10 cellular contexts compared by ENCODE assay signal in the genomic region with DNA sequence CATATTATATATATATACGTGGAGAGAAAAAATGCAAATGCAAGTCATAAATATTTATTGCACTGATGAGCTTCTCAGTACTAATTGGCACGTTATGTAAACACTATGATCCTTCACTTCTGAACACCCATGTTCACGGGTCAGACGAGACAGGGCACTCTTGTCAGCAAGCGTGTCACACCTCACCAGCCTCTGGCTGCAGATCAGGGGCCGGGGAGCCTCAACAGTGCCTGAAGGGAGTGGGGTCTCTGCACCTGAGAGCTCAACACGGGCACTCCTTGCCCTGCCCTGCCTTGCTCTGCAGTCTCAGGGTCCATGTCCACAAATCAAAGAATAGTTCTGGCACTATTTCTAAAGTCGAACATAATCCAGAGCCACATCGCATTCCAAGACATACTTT. TPM values are rescaled to one million over a fixed set of nuclear protein-coding genes. Genes with fewer than 3 reads are reported as not detected.
DNase-seq lines count a peak whose midpoint lies in the region; ATAC-seq, FAIRE-seq and TF ChIP-seq lines count a peak whose summit lies in the region.
"Had no signal": no experiment of that assay in that cellular context is flagged by ENCODE, and none has a peak within 500 bp of the region (broad histone marks: within the 10 kb centered on the region; RNA-seq: fewer than 3 reads in every experiment).

No MANE protein-coding gene starts in this region.

- CTCF ChIA-PET in activated B cell treated with CpG ODN at 0.5 μM for 24 hours (lab: Charles Lee) = no interaction called here

- no peaks in the 10 kb centered on the region for H3K9me3 ChIP-seq in lower lobe of right lung
- H3K9me3 ChIP-seq: testis had no signal

- TF ChIP-seq CTCF in activated B cell treated with CpG ODN at 0.5 μM for 24 hours (IDR thresholded peaks at IDR 0.05) (no peak), lower lobe of right lung (IDR thresholded peaks at IDR 0.05) (no peak)

- peak overlapping the region; percentile 44 for H3K27ac ChIP-seq in lower lobe of right lung
- H3K27ac ChIP-seq: foreskin keratinocyte, testis had no signal

- H3K4me3 ChIP-seq in lower lobe of right lung = peak overlapping the region; percentile 66

- peaks cover 47% of the 10 kb centered on the region for H3K27me3 Mint-ChIP-seq in activated B cell treated with CpG ODN at 0.5 μM for 24 hours

- H3K4me1 Mint-ChIP-seq in activated B cell treated with CpG ODN at 0.5 μM for 24 hours = peaks cover 28% of the 10 kb centered on the region

- H3K4me3 Mint-ChIP-seq in activated B cell treated with CpG ODN at 0.5 μM for 24 hours = peak overlapping the region; percentile 78

- TF ChIP-seq POLR2A in GM12892 (IDR thresholded peaks at IDR 0.05; ENCODE audit: low read depth, low read length) = no peak

- H3K9me3 Mint-ChIP-seq in activated B cell treated with CpG ODN at 0.5 μM for 24 hours = peaks cover 3% of the 10 kb centered on the region

- no peaks in the 10 kb centered on the region for H3K36me3 Mint-ChIP-seq in activated B cell treated with CpG ODN at 0.5 μM for 24 hours (ENCODE audit: low read depth)

- no peaks in the 10 kb centered on the region for H3K27me3 ChIP-seq in lower lobe of right lung (ENCODE audit: low read depth)
- H3K27me3 ChIP-seq: testis had no signal

- peaks cover 46% of the 10 kb centered on the region for H3K4me1 ChIP-seq in lower lobe of right lung

- POLR2A ChIA-PET in activated B cell treated with CpG ODN at 0.5 μM for 24 hours (lab: Charles Lee) = interaction anchor here (1.0 kb wide), 1 partner anchor 28 kb away, joined by 3 read pairs; no protein-coding TSS in a partner anchor

- intact Hi-C loops in left ventricle myocardium superior (cut with micrococcal nuclease) (loop anchor here (10.0 kb wide), 1 partner anchor 54 kb away; no protein-coding TSS in a partner anchor), left cardiac atrium (cut with DNase I) (no loop called here), activated B cell treated with CpG ODN at 0.5 μM for 24 hours (cut with micrococcal nuclease) (no loop called here), lower lobe of right lung (cut with DNase I) (no loop called here)

- DNase-seq in left ventricle myocardium superior (no peak), left cardiac atrium (no peak), activated B cell treated with CpG ODN at 0.5 μM for 24 hours (no peak), lower lobe of right lung (no peak), germinal center (ENCODE audit: low spot score) (no peak), epidermal melanocyte (ENCODE audit: insufficient read length, low spot score) (no peak), GM12892 (ENCODE audit: insufficient read length) (no peak)

- H3K27ac Mint-ChIP-seq in activated B cell treated with CpG ODN at 0.5 μM for 24 hours = no peak overlapping the region

- no peak for FAIRE-seq in GM12892 (lab: Jason Lieb, UNC)

- ATAC-seq in left ventricle myocardium superior (peak; percentile 5), left cardiac atrium (no peak), activated B cell treated with CpG ODN at 0.5 μM for 24 hours (ENCODE audit: low read depth) (no peak), lower lobe of right lung (no peak), GM21360 (IDR thresholded peaks at IDR 0.05; ENCODE audit: unreplicated experiment) (no peak)

- no peaks in the 10 kb centered on the region for H3K36me3 ChIP-seq in lower lobe of right lung

RNA-seq across cellular contexts. Expression of a gene that starts 0.4 kb away (rescaled TPM):
- total RNA-seq in left ventricle myocardium superior (6.5 TPM), left cardiac atrium (1 to 10 TPM; 6.6 to 7.2 TPM), activated B cell treated with CpG ODN at 0.5 μM for 24 hours (12.6 and 14.4 TPM in 2 replicates), lower lobe of right lung (11.6 TPM)
- 5.1 TPM for polyA plus RNA-seq in GM12892 (2012; ENCODE audit: missing spikeins)
